ENCODE assay signal across 8 cellular contexts in genomic region chr1:21333824-21334213, GRCh38. TPM values are rescaled to one million over a fixed set of nuclear protein-coding genes. Genes with fewer than 3 reads are reported as not detected.
DNase-seq lines count a peak whose midpoint lies in the region; ATAC-seq lines count a peak whose summit lies in the region.

No MANE protein-coding gene starts in this region.

- ATAC-seq in activated CD8-positive, alpha-beta T cell treated with anti-CD3 and anti-CD28 coated beads, Interleukin-2, amount 10 ng/mL, durations not matched to agents 7 days and 5 days: no peak
- ATAC-seq in HG03025 (IDR thresholded peaks at IDR 0.05; ENCODE audit: low FRiP score, unreplicated experiment): no peak

- H3K4me1 Mint-ChIP-seq in activated CD4-positive, alpha-beta T cell treated with anti-CD3 and anti-CD28 coated beads, Interleukin-2, amount 10 ng/mL, durations not matched to agents 24 days and 14 days: peaks cover 80% of the 10 kb centered on the region
- peaks cover 86% of the 10 kb centered on the region for H3K4me1 Mint-ChIP-seq in activated CD8-positive, alpha-beta T cell treated with anti-CD3 and anti-CD28 coated beads, Interleukin-2, amount 10 ng/mL, durations not matched to agents 7 days and 5 days (ENCODE audit: low read depth)

- H3K4me3 Mint-ChIP-seq in activated CD4-positive, alpha-beta T cell treated with anti-CD3 and anti-CD28 coated beads, Interleukin-2, amount 10 ng/mL, durations not matched to agents 24 days and 14 days: peak overlapping the region; percentile 80
- peak overlapping the region; percentile 75 for H3K4me3 Mint-ChIP-seq in activated CD8-positive, alpha-beta T cell treated with anti-CD3 and anti-CD28 coated beads, Interleukin-2, amount 10 ng/mL, durations not matched to agents 7 days and 5 days

- H3K27ac Mint-ChIP-seq in activated CD4-positive, alpha-beta T cell treated with anti-CD3 and anti-CD28 coated beads, Interleukin-2, amount 10 ng/mL, durations not matched to agents 24 days and 14 days: peak overlapping the region; percentile 96
- peak overlapping the region; percentile 89 for H3K27ac Mint-ChIP-seq in activated CD8-positive, alpha-beta T cell treated with anti-CD3 and anti-CD28 coated beads, Interleukin-2, amount 10 ng/mL, durations not matched to agents 7 days and 5 days

- no peaks in the 10 kb centered on the region for H3K27me3 ChIP-seq in layer of hippocampus (ENCODE audit: control insufficient read depth, insufficient read depth, low read length)

- CTCF ChIA-PET in activated CD8-positive, alpha-beta T cell treated with anti-CD3 and anti-CD28 coated beads, Interleukin-2, amount 10 ng/mL, durations not matched to agents 7 days and 5 days (lab: Charles Lee): interaction anchor here (0.7 to 6.7 kb wide), 18 partner anchors 9 to 101 kb away, joined by 3 to 62 read pairs (median 6); no protein-coding TSS in a partner anchor

- H3K36me3 Mint-ChIP-seq in activated CD4-positive, alpha-beta T cell treated with anti-CD3 and anti-CD28 coated beads, Interleukin-2, amount 10 ng/mL, durations not matched to agents 24 days and 14 days (ENCODE audit: low read depth): peaks cover 30% of the 10 kb centered on the region
- peaks cover 32% of the 10 kb centered on the region for H3K36me3 Mint-ChIP-seq in activated CD8-positive, alpha-beta T cell treated with anti-CD3 and anti-CD28 coated beads, Interleukin-2, amount 10 ng/mL, durations not matched to agents 7 days and 5 days (ENCODE audit: low read depth)

- DNase-seq in activated CD4-positive, alpha-beta T cell treated with anti-CD3 and anti-CD28 coated beads, Interleukin-2, amount 10 ng/mL, durations not matched to agents 24 days and 14 days: no peak
- no peak for DNase-seq in activated CD4-positive, alpha-beta T cell treated with anti-CD3 and anti-CD28 coated beads, Interleukin-2, amount 50 U/mL, for 4 hours
- DNase-seq in activated CD8-positive, alpha-beta T cell treated with anti-CD3 and anti-CD28 coated beads, Interleukin-2, amount 10 ng/mL, durations not matched to agents 7 days and 5 days: no peak
- DNase-seq in SW 1271 (lab: John Stamatoyannopoulos, UW): no peak
- no peak for DNase-seq in NCI-H146 treated with DMSO at 0.1 percent for 48 hours (lab: John Stamatoyannopoulos, UW; ENCODE audit: unreplicated experiment)

- peak overlapping the region; percentile 64 for H3K27ac ChIP-seq in layer of hippocampus (ENCODE audit: low read depth, low read length)
- peak overlapping the region; percentile 36 for H3K27ac ChIP-seq in temporal lobe (ENCODE audit: low read depth, low read length)

- POLR2A ChIA-PET in activated CD8-positive, alpha-beta T cell treated with anti-CD3 and anti-CD28 coated beads, Interleukin-2, amount 10 ng/mL, durations not matched to agents 7 days and 5 days (lab: Charles Lee): interaction anchor here (0.7 to 3.7 kb wide), 7 partner anchors 9 to 80 kb away, joined by 3 to 31 read pairs (median 4); no protein-coding TSS in a partner anchor

- H3K9me3 Mint-ChIP-seq in activated CD4-positive, alpha-beta T cell treated with anti-CD3 and anti-CD28 coated beads, Interleukin-2, amount 10 ng/mL, durations not matched to agents 24 days and 14 days: no peaks in the 10 kb centered on the region
- H3K9me3 Mint-ChIP-seq in activated CD8-positive, alpha-beta T cell treated with anti-CD3 and anti-CD28 coated beads, Interleukin-2, amount 10 ng/mL, durations not matched to agents 7 days and 5 days (ENCODE audit: insufficient read depth): no peaks in the 10 kb centered on the region

- no peaks in the 10 kb centered on the region for H3K27me3 Mint-ChIP-seq in activated CD4-positive, alpha-beta T cell treated with anti-CD3 and anti-CD28 coated beads, Interleukin-2, amount 10 ng/mL, durations not matched to agents 24 days and 14 days
- H3K27me3 Mint-ChIP-seq in activated CD8-positive, alpha-beta T cell treated with anti-CD3 and anti-CD28 coated beads, Interleukin-2, amount 10 ng/mL, durations not matched to agents 7 days and 5 days (ENCODE audit: low read depth): no peaks in the 10 kb centered on the region

- intact Hi-C loops in activated CD4-positive, alpha-beta T cell treated with anti-CD3 and anti-CD28 coated beads, Interleukin-2, amount 10 ng/mL, durations not matched to agents 24 days and 14 days (cut with micrococcal nuclease): loop anchor here (1.0 to 2.0 kb wide), 4 partner anchors 9 to 79 kb away; no protein-coding TSS in a partner anchor

RNA-seq across cellular contexts. Expression of gene ECE1, which starts 43.6 kb away (rescaled TPM):
- 133 and 134 TPM in 2 replicates for total RNA-seq in activated CD4-positive, alpha-beta T cell treated with anti-CD3 and anti-CD28 coated beads, Interleukin-2, amount 10 ng/mL, durations not matched to agents 24 days and 14 days
- total RNA-seq in activated CD8-positive, alpha-beta T cell treated with anti-CD3 and anti-CD28 coated beads, Interleukin-2, amount 10 ng/mL, durations not matched to agents 7 days and 5 days: 10 to 100 TPM; 70.9 to 72.5 TPM
- 9.8 TPM for total RNA-seq in temporal lobe
